In genomic region chr14:93493054-93493453, GRCh38 we compare ENCODE assay signal across 21 cellular contexts.
"Had no signal": no experiment of that assay in that cellular context is flagged by ENCODE, and none has a peak within 500 bp of the region (broad histone marks: within the 10 kb centered on the region; RNA-seq: fewer than 3 reads in every experiment).

No MANE protein-coding gene starts in this region.

- H3K4me1 Mint-ChIP-seq: activated CD8-positive, alpha-beta memory T cell treated with anti-CD3 and anti-CD28 coated beads, Interleukin-2, amount 10 ng/mL, durations not matched to agents 7 days and 5 days; activated naive CD4-positive, alpha-beta T cell treated with anti-CD3 and anti-CD28 coated beads, Interleukin-2, amount 50 U/mL, for 24 hours; central memory CD8-positive, alpha-beta T cell; nephron had no signal

- H3K27ac ChIP-seq: body of pancreas, epithelial cell of prostate, gastroesophageal sphincter, hepatocyte, psoas muscle, suprapubic skin had no signal

- H3K27me3 Mint-ChIP-seq: activated CD8-positive, alpha-beta memory T cell treated with anti-CD3 and anti-CD28 coated beads, Interleukin-2, amount 10 ng/mL, durations not matched to agents 7 days and 5 days; type B pancreatic cell had no signal

- H3K9me3 ChIP-seq: body of pancreas, gastroesophageal sphincter, psoas muscle, suprapubic skin had no signal

- H3K4me3 ChIP-seq: body of pancreas, gastroesophageal sphincter, hepatocyte, psoas muscle, suprapubic skin had no signal

- H3K36me3 Mint-ChIP-seq: activated CD8-positive, alpha-beta memory T cell treated with anti-CD3 and anti-CD28 coated beads, Interleukin-2, amount 10 ng/mL, durations not matched to agents 7 days and 5 days; activated naive CD4-positive, alpha-beta T cell treated with anti-CD3 and anti-CD28 coated beads, Interleukin-2, amount 50 U/mL, for 24 hours; type B pancreatic cell had no signal

- H3K27ac Mint-ChIP-seq: activated CD8-positive, alpha-beta memory T cell treated with anti-CD3 and anti-CD28 coated beads, Interleukin-2, amount 10 ng/mL, durations not matched to agents 7 days and 5 days; activated naive CD4-positive, alpha-beta T cell treated with anti-CD3 and anti-CD28 coated beads, Interleukin-2, amount 50 U/mL, for 24 hours; activated T-cell treated with anti-CD3 and anti-CD28 coated beads, Interleukin-2, amount 50 U/mL, for 24 hours; nephron; T-helper 1 cell treated with Interleukin-12 subunit alpha and Interleukin-12 subunit beta and Interleukin-4 antibody, amounts not matched to agents 30 μg/mL and 1 μg/mL, for 36 hours; type B pancreatic cell had no signal

- H3K27me3 ChIP-seq: body of pancreas, gastroesophageal sphincter, hepatocyte, suprapubic skin had no signal

- DNase-seq: activated CD4-positive, alpha-beta T cell treated with anti-CD3 and anti-CD28 coated beads, Interleukin-2, amount 50 U/mL, for 4 hours; activated CD8-positive, alpha-beta memory T cell treated with anti-CD3 and anti-CD28 coated beads, Interleukin-2, amount 10 ng/mL, durations not matched to agents 7 days and 5 days; activated effector memory CD4-positive, alpha-beta T cell treated with Interleukin-2 at 50 U/mL for 16 hours; activated T-cell treated with anti-CD3 and anti-CD28 coated beads, Interleukin-2, amount 50 U/mL, for 24 hours; amniotic stem cell; effector memory CD4-positive, alpha-beta T cell; kidney glomerular epithelial cell; psoas muscle; stimulated activated CD4-positive, alpha-beta T cell treated with anti-CD3 and anti-CD28 coated beads, Interleukin-2, amount 100 ng/mL, for 48 hours; stimulated activated naive CD8-positive, alpha-beta T cell treated with anti-CD3 and anti-CD28 coated beads, Interleukin-15, Interleukin-2, amounts not matched to agents 100 U/mL and 50 U/mL, for 24 hours had no signal

- H3K9me3 Mint-ChIP-seq: activated T-cell treated with anti-CD3 and anti-CD28 coated beads, Interleukin-2, amount 50 U/mL, for 24 hours; central memory CD8-positive, alpha-beta T cell; nephron; T-helper 1 cell treated with Interleukin-12 subunit alpha and Interleukin-12 subunit beta and Interleukin-4 antibody, amounts not matched to agents 30 μg/mL and 1 μg/mL, for 36 hours; type B pancreatic cell had no signal

- H3K4me1 ChIP-seq: body of pancreas, gastroesophageal sphincter, psoas muscle, suprapubic skin had no signal

- H3K4me3 Mint-ChIP-seq: activated CD8-positive, alpha-beta memory T cell treated with anti-CD3 and anti-CD28 coated beads, Interleukin-2, amount 10 ng/mL, durations not matched to agents 7 days and 5 days; activated naive CD4-positive, alpha-beta T cell treated with anti-CD3 and anti-CD28 coated beads, Interleukin-2, amount 50 U/mL, for 24 hours; activated T-cell treated with anti-CD3 and anti-CD28 coated beads, Interleukin-2, amount 50 U/mL, for 24 hours; central memory CD8-positive, alpha-beta T cell; nephron; T-helper 1 cell treated with Interleukin-12 subunit alpha and Interleukin-12 subunit beta and Interleukin-4 antibody, amounts not matched to agents 30 μg/mL and 1 μg/mL, for 36 hours; type B pancreatic cell had no signal

- ATAC-seq: activated CD4-positive, CD25-positive, alpha-beta regulatory T cell treated with anti-CD3 and anti-CD28 coated beads, Interleukin-2, amount 50 U/mL, for 24 hours; activated CD8-positive, alpha-beta memory T cell treated with anti-CD3 and anti-CD28 coated beads, Interleukin-2, amount 10 ng/mL, durations not matched to agents 7 days and 5 days; body of pancreas; gastroesophageal sphincter; psoas muscle; stimulated activated naive CD8-positive, alpha-beta T cell treated with anti-CD3 and anti-CD28 coated beads, Interleukin-15, Interleukin-2, amounts not matched to agents 100 U/mL and 50 U/mL, for 24 hours had no signal

- H3K36me3 ChIP-seq: gastroesophageal sphincter, suprapubic skin had no signal
